In genomic region chr3:106206165-106206564, GRCh38 we compare ENCODE assay signal across 9 cellular contexts.
A peak's percentile ranks its signal among the peaks of the same experiment; 100 is the strongest.
DNase-seq lines count a peak whose midpoint lies in the region; ATAC-seq and TF ChIP-seq lines count a peak whose summit lies in the region.
"Had no signal": no experiment of that assay in that cellular context is flagged by ENCODE, and none has a peak within 500 bp of the region (broad histone marks: within the 10 kb centered on the region; RNA-seq: fewer than 3 reads in every experiment).

No MANE protein-coding gene starts in this region.

- peaks cover 11% of the 10 kb centered on the region for H3K4me1 ChIP-seq in adipocyte (ENCODE audit: control insufficient read depth, insufficient read depth, low read length)
- peaks cover 16% of the 10 kb centered on the region for H3K4me1 ChIP-seq in osteoblast (ENCODE audit: insufficient read depth, low read length)

- peak overlapping the region; percentile 64 for H3K4me2 ChIP-seq in osteoblast (ENCODE audit: insufficient read depth, low read length)

- ATAC-seq in GM18511 (IDR thresholded peaks at IDR 0.05; ENCODE audit: unreplicated experiment) (peak; percentile 90), HG02571 (IDR thresholded peaks at IDR 0.05; ENCODE audit: unreplicated experiment) (peak; percentile 75), HG03439 (IDR thresholded peaks at IDR 0.05; ENCODE audit: unreplicated experiment) (no peak)
- ATAC-seq: Panc1 had no signal

- DNase-seq in NCI-H2107 treated with DMSO at 0.1 percent for 48 hours (lab: John Stamatoyannopoulos, UW; ENCODE audit: unreplicated experiment) = peak; percentile 20
- DNase-seq in adipocyte (ENCODE audit: low read depth) = peak; percentile 80
- peak; percentile 52 for DNase-seq in osteoblast (ENCODE audit: insufficient read length, low spot score, missing footprints)
- no peak for DNase-seq in retina
- DNase-seq in OCI-M1 (lab: John Stamatoyannopoulos, UW) = no peak

- H3K27ac ChIP-seq in osteoblast (ENCODE audit: low read depth, low read length) = peak overlapping the region; percentile 61

- no peaks in the 10 kb centered on the region for H3K79me2 ChIP-seq in osteoblast (ENCODE audit: insufficient read depth, low read length)

- no peaks in the 10 kb centered on the region for H4K20me1 ChIP-seq in osteoblast (ENCODE audit: insufficient read depth, low read length)

- TF ChIP-seq CTCF in osteoblast (IDR thresholded peaks at IDR 0.05; ENCODE audit: extremely low read depth, low read depth, low read length) = no peak

- H2AFZ ChIP-seq in osteoblast (ENCODE audit: low read length) = peak overlapping the region; percentile 86

- H3K9me3 ChIP-seq in adipocyte (ENCODE audit: control insufficient read depth, low read length) (peaks cover 8% of the 10 kb centered on the region), osteoblast (ENCODE audit: low read depth, low read length) (no peaks in the 10 kb centered on the region)

- H3K27me3 ChIP-seq in adipocyte (replicated peaks; ENCODE audit: control insufficient read depth, insufficient read depth, low read length) (no peaks in the 10 kb centered on the region), osteoblast (ENCODE audit: insufficient read depth, low read length) (no peaks in the 10 kb centered on the region)

- H3K9ac ChIP-seq in adipocyte (ENCODE audit: low read length) = no peak overlapping the region

- H3K4me3 ChIP-seq in adipocyte (ENCODE audit: low read length) = no peak overlapping the region
- H3K4me3 ChIP-seq in osteoblast (ENCODE audit: insufficient read depth, low read length) = peak overlapping the region; percentile 42

- H3K36me3 ChIP-seq in adipocyte (ENCODE audit: control insufficient read depth, insufficient read depth, low read length, severe bottlenecking) = no peaks in the 10 kb centered on the region
- H3K36me3 ChIP-seq in osteoblast (ENCODE audit: insufficient read depth, low read length) = no peaks in the 10 kb centered on the region

Comparison
In these comparisons a context has a peak if more than half of its experiments do, and no peak if none do; other contexts are left out.
1. DNase-seq: peak in NCI-H2107 treated with DMSO at 0.1 percent for 48 hours (single experiment), adipocyte (single experiment) and osteoblast (single experiment); none in retina (single experiment) and OCI-M1 (single experiment).